ENCODE assay signal across 10 cellular contexts in genomic region chr3:50138266-50139230, GRCh38. TPM values are rescaled to one million over a fixed set of nuclear protein-coding genes. Genes with fewer than 3 reads are reported as not detected.
A peak's percentile ranks its signal among the peaks of the same experiment; 100 is the strongest.
DNase-seq lines count a peak whose midpoint lies in the region; ATAC-seq and TF ChIP-seq lines count a peak whose summit lies in the region.
"Had no signal": no experiment of that assay in that cellular context is flagged by ENCODE, and none has a peak within 500 bp of the region (broad histone marks: within the 10 kb centered on the region; RNA-seq: fewer than 3 reads in every experiment).

No MANE protein-coding gene starts in this region.

- H3K4me1 ChIP-seq in neural progenitor cell = peaks cover 46% of the 10 kb centered on the region

- H2AFZ ChIP-seq in neural progenitor cell (replicated peaks) = peak overlapping the region; percentile 12

- no peaks in the 10 kb centered on the region for H3K27me3 Mint-ChIP-seq in T-helper 1 cell treated with Interleukin-12 subunit alpha and Interleukin-12 subunit beta and Interleukin-4 antibody, amounts not matched to agents 30 μg/mL and 1 μg/mL, for 36 hours (ENCODE audit: low read depth)
- peaks cover 4% of the 10 kb centered on the region for H3K27me3 Mint-ChIP-seq in neural progenitor cell (ENCODE audit: insufficient read depth, low read depth)

- H3K9ac ChIP-seq in neural progenitor cell = no peak overlapping the region

- no peaks in the 10 kb centered on the region for H3K79me2 ChIP-seq in neural progenitor cell (ENCODE audit: low read depth)

- peaks cover 8% of the 10 kb centered on the region for H3K4me1 Mint-ChIP-seq in T-helper 1 cell treated with Interleukin-12 subunit alpha and Interleukin-12 subunit beta and Interleukin-4 antibody, amounts not matched to agents 30 μg/mL and 1 μg/mL, for 36 hours (ENCODE audit: low read depth)
- peaks cover 49% of the 10 kb centered on the region for H3K4me1 Mint-ChIP-seq in neural progenitor cell

- H3K4me3 ChIP-seq in neural progenitor cell = peak overlapping the region; percentile 37
- H3K4me3 ChIP-seq: gastrocnemius medialis had no signal

- DNase-seq in T-helper 1 cell (no peak), NCI-H2029 treated with DMSO at 0.1 percent for 48 hours (lab: John Stamatoyannopoulos, UW) (peak; percentile 9), astrocyte of the hippocampus (ENCODE audit: low read depth, low spot score) (peak; percentile 69), neural progenitor cell (ENCODE audit: low spot score) (peak; percentile 88), putamen (ENCODE audit: low spot score) (no peak), NCI-H187 treated with DMSO at 0.1 percent for 48 hours (lab: John Stamatoyannopoulos, UW) (no peak)
- DNase-seq: BE2C, gastrocnemius medialis had no signal

- no peaks in the 10 kb centered on the region for H4K20me1 ChIP-seq in neural progenitor cell (ENCODE audit: low read depth)

- H3K4me3 Mint-ChIP-seq in T-helper 1 cell treated with Interleukin-12 subunit alpha and Interleukin-12 subunit beta and Interleukin-4 antibody, amounts not matched to agents 30 μg/mL and 1 μg/mL, for 36 hours = no peak overlapping the region
- H3K4me3 Mint-ChIP-seq in neural progenitor cell = peak overlapping the region; percentile 77

- H3K4me2 ChIP-seq in neural progenitor cell = peak overlapping the region; percentile 80

- TF ChIP-seq CTCF in neural progenitor cell (IDR thresholded peaks at IDR 0.05) = no peak

- no peak for ATAC-seq in GM19452 (IDR thresholded peaks at IDR 0.05; ENCODE audit: unreplicated experiment)
- ATAC-seq: gastrocnemius medialis had no signal

- H3K9me3 Mint-ChIP-seq in T-helper 1 cell treated with Interleukin-12 subunit alpha and Interleukin-12 subunit beta and Interleukin-4 antibody, amounts not matched to agents 30 μg/mL and 1 μg/mL, for 36 hours = no peaks in the 10 kb centered on the region
- peaks cover 3% of the 10 kb centered on the region for H3K9me3 Mint-ChIP-seq in neural progenitor cell

- H3K36me3 ChIP-seq in neural progenitor cell = no peaks in the 10 kb centered on the region
- H3K36me3 ChIP-seq: BE2C, gastrocnemius medialis had no signal

- no peaks in the 10 kb centered on the region for H3K27me3 ChIP-seq in neural progenitor cell
- H3K27me3 ChIP-seq: BE2C, gastrocnemius medialis had no signal

- peaks cover 22% of the 10 kb centered on the region for H3F3A ChIP-seq in neural progenitor cell (ENCODE audit: low read depth)

- H3K9me3 ChIP-seq in neural progenitor cell (ENCODE audit: low read depth) = no peaks in the 10 kb centered on the region
- H3K9me3 ChIP-seq: BE2C, gastrocnemius medialis had no signal

- H3K27ac Mint-ChIP-seq in T-helper 1 cell treated with Interleukin-12 subunit alpha and Interleukin-12 subunit beta and Interleukin-4 antibody, amounts not matched to agents 30 μg/mL and 1 μg/mL, for 36 hours = peak overlapping the region; percentile 24
- H3K27ac Mint-ChIP-seq in neural progenitor cell = peak overlapping the region; percentile 96

- H3K36me3 Mint-ChIP-seq in T-helper 1 cell treated with Interleukin-12 subunit alpha and Interleukin-12 subunit beta and Interleukin-4 antibody, amounts not matched to agents 30 μg/mL and 1 μg/mL, for 36 hours (ENCODE audit: low read depth) = no peaks in the 10 kb centered on the region
- H3K36me3 Mint-ChIP-seq in neural progenitor cell = no peaks in the 10 kb centered on the region

- H3K27ac ChIP-seq in neural progenitor cell = no peak overlapping the region
- H3K27ac ChIP-seq: gastrocnemius medialis had no signal

RNA-seq across cellular contexts. Expression of gene SEMA3F, which starts 16.6 kb away (rescaled TPM):
- total RNA-seq in neural progenitor cell (ENCODE audit: low replicate concordance) = 14.5 and 42.5 TPM in 2 replicates

RNA-seq across cellular contexts. Expression of gene RBM5, which starts 49.8 kb away (rescaled TPM):
- total RNA-seq in neural progenitor cell (ENCODE audit: low replicate concordance) = 282 and 372 TPM in 2 replicates

RNA-seq across cellular contexts. Expression of gene GNAT1, which starts 52.9 kb away (rescaled TPM):
- 0.03 TPM in 1 of 2 replicates, not detected in the other for total RNA-seq in neural progenitor cell (ENCODE audit: low replicate concordance)
- total RNA-seq: gastrocnemius medialis had no signal

Comparison
In these comparisons a context has a peak if more than half of its experiments do, and no peak if none do; other contexts are left out.
1. DNase-seq: peak in NCI-H2029 treated with DMSO at 0.1 percent for 48 hours (single experiment), astrocyte of the hippocampus (single experiment) and neural progenitor cell (single experiment); none in T-helper 1 cell (0 of 5), putamen (single experiment) and NCI-H187 treated with DMSO at 0.1 percent for 48 hours (single experiment).